ENCODE assay signal across 19 cellular contexts in the genomic region with DNA sequence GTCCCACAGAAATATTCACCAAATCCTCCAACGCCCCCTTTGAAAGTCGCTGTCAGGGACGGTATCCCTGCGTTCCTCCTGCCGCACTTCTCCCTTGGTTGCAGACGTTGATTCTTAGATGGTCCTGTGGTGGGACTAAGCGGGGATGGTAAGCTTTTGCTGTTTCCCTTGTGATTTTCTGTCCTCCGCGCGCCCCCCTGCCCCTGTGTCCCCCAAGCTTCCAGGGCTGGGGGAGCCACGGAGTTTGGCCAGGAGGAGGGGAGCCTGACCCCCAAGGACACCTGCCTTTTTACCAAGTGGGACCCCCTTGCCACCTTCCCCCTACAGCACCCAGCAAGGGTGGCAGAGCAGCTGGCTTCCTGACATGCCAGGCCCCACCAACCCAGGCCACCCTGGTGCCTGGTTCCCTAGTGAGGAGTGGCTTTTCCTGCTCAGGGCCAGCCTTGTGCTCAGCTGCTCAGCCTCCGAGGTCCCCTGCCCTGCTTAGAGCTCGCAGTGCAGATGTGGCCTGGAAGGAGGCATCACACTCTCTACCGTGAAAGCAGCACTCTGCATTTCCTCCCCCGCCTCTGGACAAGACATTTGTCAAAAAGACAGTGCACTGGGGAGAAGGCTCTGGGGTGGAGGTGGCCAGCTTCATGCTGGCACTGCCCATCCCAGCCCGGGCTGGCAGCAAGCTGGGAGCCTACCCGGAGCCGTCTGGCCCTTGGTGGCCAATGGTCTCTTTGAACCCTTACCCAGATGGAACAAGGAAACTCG. TPM values are rescaled to one million over a fixed set of nuclear protein-coding genes. Genes with fewer than 3 reads are reported as not detected.
A peak's percentile ranks its signal among the peaks of the same experiment; 100 is the strongest.
DNase-seq lines count a peak whose midpoint lies in the region; ATAC-seq and TF ChIP-seq lines count a peak whose summit lies in the region.
"Had no signal": no experiment of that assay in that cellular context is flagged by ENCODE, and none has a peak within 500 bp of the region (broad histone marks: within the 10 kb centered on the region; RNA-seq: fewer than 3 reads in every experiment).

No MANE protein-coding gene starts in this region.

- in situ Hi-C loops in GM23248 (cut with MboI) (no loop called here), gastrocnemius medialis (cut with MboI; ENCODE audit: low sequenced_read_pairs in 4 of 4) (no loop called here)

- TF ChIP-seq POLR2A in esophagus muscularis mucosa (IDR thresholded peaks at IDR 0.05; ENCODE audit: low read depth) (no peak), gastrocnemius medialis (IDR thresholded peaks at IDR 0.05) (no peak)

- peak; percentile 50 for DNase-seq in GM23248
- DNase-seq in esophagus muscularis mucosa (ENCODE audit: extremely low spot score) = no peak
- no peak for DNase-seq in neural crest cell (ENCODE audit: low read depth, low spot score)
- no peak for DNase-seq in RPMI8226
- no peak for DNase-seq in gastrocnemius medialis
- DNase-seq in effector memory CD8-positive, alpha-beta T cell = no peak
- DNase-seq in A673 (ENCODE audit: low spot score) = no peak
- DNase-seq: AML-193; Calu3; CD4-positive, alpha-beta T cell; KG1; NCI-H1092 treated with DMSO at 0.1 percent for 48 hours; NCI-H1694 treated with DMSO at 0.1 percent for 48 hours; NCI-H446; Peyer's patch; SHP77 treated with DMSO at 0.1 percent for 48 hours had no signal

- H3K79me2 ChIP-seq in GM23248 (ENCODE audit: insufficient read depth) = peaks cover 100% of the 10 kb centered on the region

- peak overlapping the region; percentile 1 for H3K4me2 ChIP-seq in GM23248 (ENCODE audit: unreplicated experiment)
- H3K4me2 ChIP-seq: GM23338 had no signal

- no peak overlapping the region for H3K4me3 ChIP-seq in GM23248
- H3K4me3 ChIP-seq in esophagus muscularis mucosa = no peak overlapping the region
- no peak overlapping the region for H3K4me3 ChIP-seq in subcutaneous abdominal adipose tissue (ENCODE audit: low read depth in 1 of 5, low read length in 5 of 5)
- H3K4me3 ChIP-seq in gastrocnemius medialis = no peak overlapping the region
- no peak overlapping the region for H3K4me3 ChIP-seq in A673 (ENCODE audit: low read depth, low read length, poor library complexity, severe bottlenecking)
- H3K4me3 ChIP-seq: GM23338, Peyer's patch had no signal

- CTCF ChIA-PET in A673 (lab: Charles Lee) = no interaction called here

- peak overlapping the region; percentile 52 for H3K27ac Mint-ChIP-seq in neural crest cell (ENCODE audit: unreplicated experiment)
- H3K27ac Mint-ChIP-seq in effector memory CD8-positive, alpha-beta T cell = no peak overlapping the region
- H3K27ac Mint-ChIP-seq: CD4-positive, alpha-beta T cell; GM23338 had no signal

- peaks cover 21% of the 10 kb centered on the region for H3K4me1 Mint-ChIP-seq in neural crest cell
- no peaks in the 10 kb centered on the region for H3K4me1 Mint-ChIP-seq in effector memory CD8-positive, alpha-beta T cell (ENCODE audit: low read depth in 2 of 2)

- TF ChIP-seq EP300 in esophagus muscularis mucosa (IDR thresholded peaks at IDR 0.05) = no peak

- no peak for ATAC-seq in gastrocnemius medialis
- ATAC-seq in effector memory CD8-positive, alpha-beta T cell (replicated peaks) = no peak
- ATAC-seq: GM23338 had no signal

- H3F3A ChIP-seq in GM23248 (ENCODE audit: insufficient read depth) = peaks cover 89% of the 10 kb centered on the region

- no peaks in the 10 kb centered on the region for H3K9me2 ChIP-seq in GM23248 (ENCODE audit: insufficient read depth)

- no TSS peak for BruUV-seq in A673 (replicated peaks; lab: Mats Ljungman, UMichigan)

- H3K36me3 ChIP-seq in GM23248 (ENCODE audit: low read depth) (no peaks in the 10 kb centered on the region), esophagus muscularis mucosa (no peaks in the 10 kb centered on the region), subcutaneous abdominal adipose tissue (ENCODE audit: control insufficient read depth in 5 of 5, insufficient read depth in 5 of 5, low read length in 5 of 5) (no peaks in the 10 kb centered on the region), gastrocnemius medialis (no peaks in the 10 kb centered on the region), A673 (ENCODE audit: insufficient read depth, low read length, poor library complexity, severe bottlenecking) (no peaks in the 10 kb centered on the region)
- H3K36me3 ChIP-seq: Peyer's patch had no signal

- H3K27me3 ChIP-seq in GM23248 (replicated peaks; ENCODE audit: insufficient read depth) = no peaks in the 10 kb centered on the region
- no peaks in the 10 kb centered on the region for H3K27me3 ChIP-seq in esophagus muscularis mucosa
- peaks cover 0 to 2% (median 0%) of the 10 kb centered on the region in 5 donors for H3K27me3 ChIP-seq in subcutaneous abdominal adipose tissue (ENCODE audit: control insufficient read depth in 5 of 5, insufficient read depth in 4 of 5, low read length in 5 of 5)
- H3K27me3 ChIP-seq in gastrocnemius medialis = peaks cover 3 to 16% (median 4%) of the 10 kb centered on the region in 3 donors
- peaks cover 7% of the 10 kb centered on the region for H3K27me3 ChIP-seq in A673 (replicated peaks; ENCODE audit: insufficient read depth, low read depth, low read length, poor library complexity)
- H3K27me3 ChIP-seq: Peyer's patch had no signal

- POLR2A ChIA-PET in A673 (lab: Charles Lee; ENCODE audit: low non-redundant PET) = no interaction called here

- H2AFZ ChIP-seq in GM23248 = no peak overlapping the region
- H2AFZ ChIP-seq: GM23338 had no signal

- H3K4me3 Mint-ChIP-seq in neural crest cell = no peak overlapping the region
- no peak overlapping the region for H3K4me3 Mint-ChIP-seq in effector memory CD8-positive, alpha-beta T cell
- H3K4me3 Mint-ChIP-seq: CD4-positive, alpha-beta T cell; GM23338 had no signal

- intact Hi-C loops in esophagus muscularis mucosa (cut with DNase I) = no loop called here
- intact Hi-C loops in gastrocnemius medialis (cut with DNase I; ENCODE audit: low total_unique reads) = no loop called here
- intact Hi-C loops in A673 (cut with micrococcal nuclease; ENCODE audit: unreplicated experiment) = no loop called here

- H3K36me3 Mint-ChIP-seq in neural crest cell (ENCODE audit: low read depth) = no peaks in the 10 kb centered on the region
- no peaks in the 10 kb centered on the region for H3K36me3 Mint-ChIP-seq in effector memory CD8-positive, alpha-beta T cell (ENCODE audit: insufficient read depth)

- H3K27ac ChIP-seq in GM23248 (peak overlapping the region; percentile 86), esophagus muscularis mucosa (replicated peaks in 1 of 4) (peak overlapping the region in 3 of 4 donors; percentile 0 to 65 (median 15)), subcutaneous abdominal adipose tissue (ENCODE audit: low read depth, low read length) (peak overlapping the region; percentile 90), gastrocnemius medialis (no peak overlapping the region), A673 (ENCODE audit: low read depth, low read length, poor library complexity, severe bottlenecking) (no peak overlapping the region)
- H3K27ac ChIP-seq: HL-60 had no signal

- H4K20me1 ChIP-seq in GM23248 (ENCODE audit: insufficient read depth) = peaks cover 13% of the 10 kb centered on the region; the same call in 1 of the 2 replicates

- H3K9ac ChIP-seq in GM23248 = peak overlapping the region; percentile 68
- H3K9ac ChIP-seq in subcutaneous abdominal adipose tissue (ENCODE audit: low read length in 5 of 5) = peak overlapping the region in 2 of 5 donors; percentile 15 to 57

- TF ChIP-seq CTCF in esophagus muscularis mucosa (IDR thresholded peaks at IDR 0.05) (no peak), neural crest cell (conservative IDR thresholded peaks at IDR 0.05) (no peak), gastrocnemius medialis (IDR thresholded peaks at IDR 0.05 in 4 of 5, conservative IDR thresholded peaks at IDR 0.05 in 1 of 5) (no peak), A673 (conservative IDR thresholded peaks at IDR 0.05; ENCODE audit: low read depth, low read length) (no peak)

- no peaks in the 10 kb centered on the region for H3K9me3 Mint-ChIP-seq in neural crest cell
- H3K9me3 Mint-ChIP-seq in effector memory CD8-positive, alpha-beta T cell = no peaks in the 10 kb centered on the region
- H3K9me3 Mint-ChIP-seq: CD4-positive, alpha-beta T cell; GM23338 had no signal

- H3K4me1 ChIP-seq in GM23248 (ENCODE audit: insufficient read depth) = peaks cover 95% of the 10 kb centered on the region
- H3K4me1 ChIP-seq in esophagus muscularis mucosa = peaks cover 10 to 74% (median 64%) of the 10 kb centered on the region in 4 donors
- peaks cover 18 to 96% (median 91%) of the 10 kb centered on the region in 5 donors for H3K4me1 ChIP-seq in subcutaneous abdominal adipose tissue (ENCODE audit: control insufficient read depth in 5 of 5, insufficient read depth in 5 of 5, low read length in 5 of 5)
- H3K4me1 ChIP-seq in gastrocnemius medialis = no peaks in the 10 kb centered on the region
- no peaks in the 10 kb centered on the region for H3K4me1 ChIP-seq in A673 (ENCODE audit: insufficient read depth, low read length, poor library complexity, severe bottlenecking)
- H3K4me1 ChIP-seq: Peyer's patch had no signal

- no peaks in the 10 kb centered on the region for H3K27me3 Mint-ChIP-seq in neural crest cell (ENCODE audit: low read depth)
- H3K27me3 Mint-ChIP-seq in effector memory CD8-positive, alpha-beta T cell = peaks cover 6 to 55% of the 10 kb centered on the region in 2 donors

- H3K9me3 ChIP-seq in GM23248 (ENCODE audit: low read depth) (no peaks in the 10 kb centered on the region), esophagus muscularis mucosa (no peaks in the 10 kb centered on the region), subcutaneous abdominal adipose tissue (ENCODE audit: control insufficient read depth in 5 of 5, low read length in 5 of 5) (no peaks in the 10 kb centered on the region), gastrocnemius medialis (no peaks in the 10 kb centered on the region), A673 (ENCODE audit: low read depth, low read length, poor library complexity, severe bottlenecking) (no peaks in the 10 kb centered on the region)
- H3K9me3 ChIP-seq: Peyer's patch had no signal

- 45 to 47% methylated on average over 17 to 19 of the region's 19 CpGs for WGBS in GM23248 (ENCODE audit: low coverage in 1 of 2, low lambda C conversion rate in 2 of 2, missing lambda C conversion rate in 2 of 2), 2 experiments
- WGBS in esophagus muscularis mucosa = 82% methylated on average over 16 of the region's 19 CpGs

RNA-seq across cellular contexts. Expression of a gene that starts 49.4 kb away (rescaled TPM):
- 467 and 544 TPM in 2 replicates for total RNA-seq in GM23248 (2014; rRNA removed; shearing (Covaris generic))
- polyA plus RNA-seq in GM23248 (2016; fragmentation: Nextera tagmentation; extraction: Ambion mirVana) = 248 and 253 TPM in 2 replicates
- total RNA-seq in esophagus muscularis mucosa (10 to 100 TPM; 37.4 to 51.6 (median 47.4) TPM), neural crest cell (0.96 and 1.1 TPM in 2 replicates), gastrocnemius medialis (1 to 10 TPM; 1.9 to 9.3 (median 2.2) TPM), A673 (2021) (not detected in 2 replicates)
- total RNA-seq: Calu3; CD4-positive, alpha-beta T cell had no signal

Comparison
In these comparisons a context has a peak if more than half of its experiments do, and no peak if none do; other contexts are left out.
1. H3K27ac ChIP-seq: peak in GM23248 (single experiment), esophagus muscularis mucosa (3 of 4) and subcutaneous abdominal adipose tissue (single experiment); none in gastrocnemius medialis (0 of 4) and A673 (single experiment).